Comparison of ENCODE assay signal across 18 cellular contexts in genomic region chr1:36705629-36706028, GRCh38.
DNase-seq lines count a peak whose midpoint lies in the region; ATAC-seq and TF ChIP-seq lines count a peak whose summit lies in the region.
"Had no signal": no experiment of that assay in that cellular context is flagged by ENCODE, and none has a peak within 500 bp of the region (broad histone marks: within the 10 kb centered on the region; RNA-seq: fewer than 3 reads in every experiment).

No MANE protein-coding gene starts in this region.

- H3K4me1 ChIP-seq in SK-N-SH (ENCODE audit: control insufficient read depth in 1 of 2, insufficient read depth in 2 of 2, low read depth in 1 of 2, low read length in 1 of 2) = peaks cover 0 to 4% of the 10 kb centered on the region in 2 experiments; a peak in 2 of 4 replicates
- H3K4me1 ChIP-seq: pancreas had no signal

- H3K36me3 ChIP-seq in SK-N-SH (replicated peaks in 1 of 2; ENCODE audit: control insufficient read depth in 1 of 2, insufficient read depth in 2 of 2, low read length in 1 of 2) = no peaks in the 10 kb centered on the region
- H3K36me3 ChIP-seq: pancreas had no signal

- POLR2A ChIA-PET in SK-N-SH (lab: Yijun Ruan, JAX) = interaction anchor here (0.9 kb wide), 1 partner anchor 330 kb away, joined by 4 read pairs; no protein-coding TSS in a partner anchor

- H3K79me2 ChIP-seq in SK-N-SH (ENCODE audit: insufficient read depth) = no peaks in the 10 kb centered on the region

- ATAC-seq in SK-N-SH treated with all-trans-retinoic acid at 6 μM for 48 hours (no peak), HG02678 (IDR thresholded peaks at IDR 0.05; ENCODE audit: unreplicated experiment) (no peak), HG02970 (IDR thresholded peaks at IDR 0.05; ENCODE audit: low FRiP score, unreplicated experiment) (no peak)
- ATAC-seq: pancreas; stimulated activated naive CD8-positive, alpha-beta T cell treated with anti-CD3 and anti-CD28 coated beads, Interleukin-15, Interleukin-2, amounts not matched to agents 100 U/mL and 50 U/mL, for 24 hours; WTC11 had no signal

- no peak for TF ChIP-seq EP300 in SK-N-SH (IDR thresholded peaks at IDR 0.05; ENCODE audit: borderline replicate concordance in 1 of 2, low read depth in 1 of 2, low read length in 1 of 2)

- no peak for TF ChIP-seq CTCF in SK-N-SH (IDR thresholded peaks at IDR 0.05)

- H3K9me2 ChIP-seq in SK-N-SH = no peaks in the 10 kb centered on the region

- no peaks in the 10 kb centered on the region for H3K9me3 ChIP-seq in SK-N-SH
- H3K9me3 ChIP-seq: pancreas had no signal

- no peaks in the 10 kb centered on the region for H4K20me1 ChIP-seq in SK-N-SH (ENCODE audit: insufficient read depth)

- H3K9ac ChIP-seq in SK-N-SH = no peak overlapping the region

- 31% methylated on average over 4 of the region's 4 CpGs for WGBS in SK-N-SH (ENCODE audit: low lambda C conversion rate)

- no peak; the same call in 1 of the 2 replicates for TF ChIP-seq RAD21 in SK-N-SH (IDR thresholded peaks at IDR 0.05; ENCODE audit: low read length)

- no peak overlapping the region for H2AFZ ChIP-seq in SK-N-SH (ENCODE audit: low read depth)

- no peak overlapping the region for H3K27ac ChIP-seq in SK-N-SH (ENCODE audit: low read depth in 2 of 2, low read length in 1 of 2)
- H3K27ac ChIP-seq: pancreas, RWPE1 had no signal

- H3K4me2 ChIP-seq in SK-N-SH = no peak overlapping the region

- CTCF ChIA-PET in SK-N-SH (lab: Yijun Ruan, JAX) = interaction anchor here (0.7 to 1.8 kb wide), 14 partner anchors 11 to 728 kb away, joined by 3 to 13 read pairs (median 3); no protein-coding TSS in a partner anchor

- H3K27me3 ChIP-seq in SK-N-SH (ENCODE audit: insufficient read depth) = no peaks in the 10 kb centered on the region

- H3F3A ChIP-seq in SK-N-SH (replicated peaks; ENCODE audit: insufficient read depth) = no peaks in the 10 kb centered on the region

- peak; percentile 40 for DNase-seq in SK-N-SH
- peak; percentile 68 for DNase-seq in NCI-H1694 (lab: John Stamatoyannopoulos, UW)
- peak; percentile 60 for DNase-seq in SK-N-DZ (ENCODE audit: low spot score)
- no peak for DNase-seq in occipital lobe (lab: John Stamatoyannopoulos, UW)
- DNase-seq in stimulated activated CD4-positive, alpha-beta T cell treated with anti-CD3 and anti-CD28 coated beads, Interleukin-12 subunit alpha, Interleukin-12 subunit beta, amount 100 ng/mL, for 4 hours = no peak
- DNase-seq: activated T-cell treated with anti-CD3 and anti-CD28 coated beads, Interleukin-2, amount 50 U/mL, for 48 hours; CD4-positive, CD25-positive, alpha-beta regulatory T cell; islet precursor cell; NCI-H1436 treated with DMSO at 0.1 percent for 48 hours; NCI-H774; pancreas; stimulated activated CD4-positive, alpha-beta T cell treated with anti-CD3 and anti-CD28 coated beads, Interleukin-1b, Interleukin-23, amount 100 ng/mL, for 48 hours; stimulated activated naive CD8-positive, alpha-beta T cell treated with anti-CD3 and anti-CD28 coated beads, Interleukin-15, Interleukin-2, amounts not matched to agents 100 U/mL and 50 U/mL, for 24 hours had no signal

- H3K4me3 ChIP-seq in SK-N-SH (ENCODE audit: low read depth in 2 of 2, low read length in 1 of 2) = no peak overlapping the region
- H3K4me3 ChIP-seq: pancreas had no signal

TF ChIP-seq in SK-N-SH, 30 proteins besides CTCF, POLR2A, EP300 and RAD21:
- TF ChIP-seq USF2 (IDR thresholded peaks at IDR 0.05; ENCODE audit: borderline replicate concordance, low read depth, low read length) = no peak
- no peak for TF ChIP-seq RXRA (IDR thresholded peaks at IDR 0.05; ENCODE audit: borderline replicate concordance, low read depth)
- no peak for TF ChIP-seq SMC3 (IDR thresholded peaks at IDR 0.05; ENCODE audit: low read depth, low read length)
- TF ChIP-seq FOSL2 (IDR thresholded peaks at IDR 0.05; ENCODE audit: borderline replicate concordance, low read depth) = no peak
- no peak for TF ChIP-seq TAF1 (IDR thresholded peaks at IDR 0.05; ENCODE audit: borderline replicate concordance, low read depth, low read length)
- TF ChIP-seq TEAD4 (IDR thresholded peaks at IDR 0.05; ENCODE audit: borderline replicate concordance, insufficient read depth) = no peak
- TF ChIP-seq FOXM1 (IDR thresholded peaks at IDR 0.05; ENCODE audit: low read depth) = no peak
- TF ChIP-seq MXI1 (IDR thresholded peaks at IDR 0.05; ENCODE audit: low read depth, low read length) = no peak

TF ChIP-seq in SK-N-SH treated with all-trans-retinoic acid at 6 μM for 48 hours, 23 proteins besides CTCF, POLR2A, EP300 and RAD21:
- TF ChIP-seq ZNF70 (CRISPR knock-in tag; IDR thresholded peaks at IDR 0.05) = no peak
- no peak for TF ChIP-seq ZC3H10 (CRISPR knock-in tag; IDR thresholded peaks at IDR 0.05)
- no peak for TF ChIP-seq TSHZ2 (CRISPR knock-in tag; IDR thresholded peaks at IDR 0.05)
- no peak for TF ChIP-seq CREB5 (CRISPR knock-in tag; IDR thresholded peaks at IDR 0.05; ENCODE audit: low read depth)
- TF ChIP-seq PATZ1 (CRISPR knock-in tag; IDR thresholded peaks at IDR 0.05; ENCODE audit: borderline replicate concordance) = no peak
- TF ChIP-seq TOX (CRISPR knock-in tag; IDR thresholded peaks at IDR 0.05; ENCODE audit: borderline replicate concordance) = no peak
- no peak for TF ChIP-seq RARB (CRISPR knock-in tag; IDR thresholded peaks at IDR 0.05)
- no peak for TF ChIP-seq ISL1 (CRISPR knock-in tag; IDR thresholded peaks at IDR 0.05)
- TF ChIP-seq SNAI2 (CRISPR knock-in tag; IDR thresholded peaks at IDR 0.05) = no peak
- no peak for TF ChIP-seq ESRRG (CRISPR knock-in tag; IDR thresholded peaks at IDR 0.05)
- no peak for TF ChIP-seq GLIS3 (CRISPR knock-in tag; IDR thresholded peaks at IDR 0.05)
- TF ChIP-seq ZFP30 (CRISPR knock-in tag; IDR thresholded peaks at IDR 0.05) = no peak
- TF ChIP-seq CSDC2 (CRISPR knock-in tag; IDR thresholded peaks at IDR 0.05) = no peak
- TF ChIP-seq TCF4 (CRISPR knock-in tag; IDR thresholded peaks at IDR 0.05; ENCODE audit: borderline replicate concordance) = no peak
- TF ChIP-seq ARNTL (CRISPR knock-in tag; IDR thresholded peaks at IDR 0.05; ENCODE audit: borderline replicate concordance, low read depth) = no peak

Comparison
In these comparisons a context has a peak if more than half of its experiments do, and no peak if none do; other contexts are left out.
1. DNase-seq: peak in SK-N-SH (single experiment), NCI-H1694 (single experiment) and SK-N-DZ (single experiment); none in occipital lobe (single experiment) and stimulated activated CD4-positive, alpha-beta T cell treated with anti-CD3 and anti-CD28 coated beads, Interleukin-12 subunit alpha, Interleukin-12 subunit beta, amount 100 ng/mL, for 4 hours (single experiment).